ENCODE assay signal across 15 cellular contexts in the genomic region with DNA sequence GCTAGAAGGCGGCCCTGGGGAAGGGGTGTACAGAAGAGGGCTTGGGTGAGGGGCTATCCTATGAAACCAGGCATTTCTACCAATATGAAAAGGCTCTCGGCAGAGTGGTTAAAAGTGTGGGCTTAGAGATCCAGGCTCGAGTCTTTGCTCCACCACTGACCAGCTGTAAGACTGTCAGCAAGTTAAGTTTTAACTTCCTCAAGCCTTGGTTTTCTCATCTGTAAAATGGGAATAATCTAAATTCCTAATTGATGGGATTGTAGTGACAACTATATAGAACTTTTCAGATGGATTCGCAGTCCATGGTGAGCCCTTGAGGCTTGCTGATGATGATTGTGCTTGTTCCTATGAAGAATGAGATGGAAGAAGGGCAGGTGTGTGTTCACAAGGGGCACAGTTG. TPM values are rescaled to one million over a fixed set of nuclear protein-coding genes. Genes with fewer than 3 reads are reported as not detected.
DNase-seq lines count a peak whose midpoint lies in the region; ATAC-seq and TF ChIP-seq lines count a peak whose summit lies in the region.
"Had no signal": no experiment of that assay in that cellular context is flagged by ENCODE, and none has a peak within 500 bp of the region (broad histone marks: within the 10 kb centered on the region; RNA-seq: fewer than 3 reads in every experiment).

No MANE protein-coding gene starts in this region.

- H3K9me3 Mint-ChIP-seq in type B pancreatic cell: no peaks in the 10 kb centered on the region
- H3K9me3 Mint-ChIP-seq: CD4-positive, alpha-beta T cell; HFFc6 had no signal

- H3K27ac Mint-ChIP-seq in type B pancreatic cell: peak overlapping the region; percentile 82
- H3K27ac Mint-ChIP-seq: CD4-positive, alpha-beta T cell; HFFc6 had no signal

- H4K20me1 ChIP-seq in SK-N-SH (ENCODE audit: insufficient read depth) (peaks cover 3% of the 10 kb centered on the region; the same call in 1 of the 2 replicates), BLaER1 (no peaks in the 10 kb centered on the region)

- H3K9ac ChIP-seq in SK-N-SH (no peak overlapping the region), BLaER1 (no peak overlapping the region)

- no peak overlapping the region for H3K4me3 ChIP-seq in SK-N-SH (ENCODE audit: low read depth in 2 of 2, low read length in 1 of 2)
- H3K4me3 ChIP-seq in BLaER1: no peak overlapping the region
- no peak overlapping the region for H3K4me3 ChIP-seq in psoas muscle
- H3K4me3 ChIP-seq in thyroid gland (replicated peaks in 1 of 3): no peak overlapping the region

- ATAC-seq in SK-N-SH treated with all-trans-retinoic acid at 6 μM for 48 hours: no peak
- ATAC-seq in HG02678 (IDR thresholded peaks at IDR 0.05; ENCODE audit: unreplicated experiment): no peak
- no peak for ATAC-seq in psoas muscle

- no peak overlapping the region for H3K4me3 Mint-ChIP-seq in type B pancreatic cell
- H3K4me3 Mint-ChIP-seq: CD4-positive, alpha-beta T cell; HFFc6 had no signal

- intact Hi-C loops in psoas muscle (cut with DNase I): no loop called here
- intact Hi-C loops in thyroid gland (cut with DNase I): no loop called here

- H3K36me3 Mint-ChIP-seq in type B pancreatic cell: no peaks in the 10 kb centered on the region

- H3K9me2 ChIP-seq in SK-N-SH: no peaks in the 10 kb centered on the region

- H3K9me3 ChIP-seq in SK-N-SH (no peaks in the 10 kb centered on the region), BLaER1 (no peaks in the 10 kb centered on the region), psoas muscle (no peaks in the 10 kb centered on the region), thyroid gland (no peaks in the 10 kb centered on the region)
- H3K9me3 ChIP-seq: Caco-2 had no signal

- TF ChIP-seq CTCF in SK-N-SH (IDR thresholded peaks at IDR 0.05): no peak
- no peak for TF ChIP-seq CTCF in type B pancreatic cell (conservative IDR thresholded peaks at IDR 0.05)
- TF ChIP-seq CTCF in psoas muscle (IDR thresholded peaks at IDR 0.05): no peak
- TF ChIP-seq CTCF in thyroid gland (IDR thresholded peaks at IDR 0.05): no peak

- DNase-seq in SK-N-SH (no peak), epithelial cell of prostate (ENCODE audit: low read depth, low spot score) (no peak), type B pancreatic cell (ENCODE audit: extremely low spot score, unreplicated experiment) (no peak), psoas muscle (no peak), thyroid gland (no peak)
- DNase-seq: Caco-2; CD4-positive, alpha-beta T cell; GOT3; H7; HFFc6 had no signal

- H3K4me2 ChIP-seq in SK-N-SH: no peak overlapping the region
- peak overlapping the region; percentile 57 for H3K4me2 ChIP-seq in BLaER1

- POLR2A ChIA-PET in SK-N-SH (lab: Yijun Ruan, JAX): no interaction called here

- H3K4me1 ChIP-seq in SK-N-SH (ENCODE audit: control insufficient read depth in 1 of 2, insufficient read depth in 2 of 2, low read depth in 1 of 2, low read length in 1 of 2) (peaks cover 6 to 38% of the 10 kb centered on the region in 2 experiments), BLaER1 (peaks cover 20% of the 10 kb centered on the region), psoas muscle (no peaks in the 10 kb centered on the region), thyroid gland (no peaks in the 10 kb centered on the region)

- no peak overlapping the region for H2AFZ ChIP-seq in SK-N-SH (ENCODE audit: low read depth)

- H3F3A ChIP-seq in SK-N-SH (replicated peaks; ENCODE audit: insufficient read depth): peaks cover 16% of the 10 kb centered on the region

- H3K36me3 ChIP-seq in SK-N-SH (replicated peaks in 1 of 2; ENCODE audit: control insufficient read depth in 1 of 2, insufficient read depth in 2 of 2, low read length in 1 of 2) (no peaks in the 10 kb centered on the region), BLaER1 (no peaks in the 10 kb centered on the region), psoas muscle (ENCODE audit: insufficient read depth in 1 of 2, low read depth in 1 of 2) (no peaks in the 10 kb centered on the region), thyroid gland (no peaks in the 10 kb centered on the region)

- TF ChIP-seq POLR2A in thyroid gland (IDR thresholded peaks at IDR 0.05): no peak

- H3K27me3 Mint-ChIP-seq in type B pancreatic cell: peaks cover 11% of the 10 kb centered on the region

- no peak for TF ChIP-seq EP300 in SK-N-SH (IDR thresholded peaks at IDR 0.05; ENCODE audit: borderline replicate concordance in 1 of 2, low read depth in 1 of 2, low read length in 1 of 2)

- no peaks in the 10 kb centered on the region for H3K79me2 ChIP-seq in SK-N-SH (ENCODE audit: insufficient read depth)

- CTCF ChIA-PET in SK-N-SH (lab: Yijun Ruan, JAX): interaction anchor here (1.0 to 5.8 kb wide), 6 partner anchors 21 to 307 kb away, joined by 3 to 26 read pairs (median 6); no protein-coding TSS in a partner anchor

- peak overlapping the region in 1 of 2 experiments; percentile 86; a peak in 3 of 4 replicates for H3K27ac ChIP-seq in SK-N-SH (ENCODE audit: low read depth in 2 of 2, low read length in 1 of 2)
- H3K27ac ChIP-seq in BLaER1: no peak overlapping the region
- peak overlapping the region; percentile 4 for H3K27ac ChIP-seq in epithelial cell of prostate
- H3K27ac ChIP-seq in psoas muscle: no peak overlapping the region
- H3K27ac ChIP-seq in thyroid gland: no peak overlapping the region
- H3K27ac ChIP-seq: 22Rv1, C4-2B had no signal

- H3K27me3 ChIP-seq in SK-N-SH (ENCODE audit: insufficient read depth) (no peaks in the 10 kb centered on the region), BLaER1 (no peaks in the 10 kb centered on the region), psoas muscle (ENCODE audit: insufficient read depth in 3 of 3, low read length in 2 of 3) (peaks cover 0 to 9% (median 0%) of the 10 kb centered on the region in 3 donors), thyroid gland (no peaks in the 10 kb centered on the region)

- TF ChIP-seq RAD21 in SK-N-SH (IDR thresholded peaks at IDR 0.05; ENCODE audit: low read length): no peak

- H3K4me1 Mint-ChIP-seq in type B pancreatic cell (ENCODE audit: unreplicated experiment): peaks cover 20% of the 10 kb centered on the region

- WGBS in SK-N-SH (ENCODE audit: low lambda C conversion rate): 61% methylated on average over 4 of the region's 4 CpGs
- WGBS in psoas muscle, 3 donors: 81 to 85% (median 84%) methylated on average over 4 of the region's 4 CpGs
- 84 to 87% methylated on average over 4 of the region's 4 CpGs for WGBS in thyroid gland, 2 donors

TF ChIP-seq in SK-N-SH treated with all-trans-retinoic acid at 6 μM for 48 hours, 23 proteins besides CTCF, POLR2A, EP300 and RAD21:
- TF ChIP-seq TOX (CRISPR knock-in tag; IDR thresholded peaks at IDR 0.05; ENCODE audit: borderline replicate concordance): no peak
- 0 out of 2 replicates have a peak, but pooled peaks have one; percentile 16 for TF ChIP-seq ZNF8 (CRISPR knock-in tag; IDR thresholded peaks at IDR 0.05)
- no peak for TF ChIP-seq OSR1 (CRISPR knock-in tag; IDR thresholded peaks at IDR 0.05)
- 0 out of 2 replicates have a peak, but pooled peaks have one; percentile 44 for TF ChIP-seq ZFP3 (CRISPR knock-in tag; IDR thresholded peaks at IDR 0.05)
- no peak for TF ChIP-seq RARB (CRISPR knock-in tag; IDR thresholded peaks at IDR 0.05)

TF ChIP-seq in SK-N-SH, 30 proteins besides CTCF, POLR2A, EP300 and RAD21:
- TF ChIP-seq MEF2A (IDR thresholded peaks at IDR 0.05; ENCODE audit: borderline replicate concordance, low read depth) (no peak), GATA2 (CRISPR knock-in tag; IDR thresholded peaks at IDR 0.05) (no peak)

RNA-seq across cellular contexts. Expression of gene NDRG4, which starts 50.6 kb away (rescaled TPM):
- polyA plus RNA-seq in SK-N-SH (2012; rRNA removed): 46.2 and 52.0 TPM in 2 replicates
- polyA plus RNA-seq in SK-N-SH (2012; cell fraction: cytosol; rRNA removed): 18.9 and 28.9 TPM in 2 replicates
- polyA plus RNA-seq in SK-N-SH (2012; cell fraction: nucleus; rRNA removed): 127 and 159 TPM in 2 replicates
- 23.7 and 42.9 TPM in 2 replicates for total RNA-seq in type B pancreatic cell (ENCODE audit: low replicate concordance)
- 1 to 10 TPM; 1.7 to 6.3 (median 3.8) TPM for total RNA-seq in psoas muscle
- polyA plus RNA-seq in psoas muscle: 10 to 100 TPM in 1 of 3 donors, 1 to 10 TPM in 2; 1.8 to 12.3 (median 2.0) TPM
- 10 to 100 TPM in 2 of 4 donors, 1 to 10 TPM in 2; 3.3 to 12.9 (median 9.3) TPM for total RNA-seq in thyroid gland

RNA-seq across cellular contexts. Expression of gene GINS3, which starts 57.0 kb away (rescaled TPM):
- polyA plus RNA-seq in SK-N-SH (2012; rRNA removed) (8.7 and 9.8 TPM in 2 replicates), psoas muscle (1 to 10 TPM in 2 of 3 donors, under 1 TPM in 1; 0.89 to 2.2 (median 1.7) TPM)
- polyA plus RNA-seq in SK-N-SH (2012; cell fraction: cytosol; rRNA removed): 7.6 and 8.8 TPM in 2 replicates
- 4.6 and 6.2 TPM in 2 replicates for polyA plus RNA-seq in SK-N-SH (2012; cell fraction: nucleus; rRNA removed)
- total RNA-seq in type B pancreatic cell (ENCODE audit: low replicate concordance) (6.3 and 14.7 TPM in 2 replicates), psoas muscle (1 to 10 TPM in 3 of 4 donors, under 1 TPM in 1; 0.86 to 1.6 (median 1.2) TPM), thyroid gland (1 to 10 TPM; 1.5 to 5.8 (median 3.4) TPM)
